ENCODE assay signal across 8 cellular contexts in genomic region chr6:42104095-42104806, GRCh38. TPM values are rescaled to one million over a fixed set of nuclear protein-coding genes. Genes with fewer than 3 reads are reported as not detected.
A peak's percentile ranks its signal among the peaks of the same experiment; 100 is the strongest.
DNase-seq lines count a peak whose midpoint lies in the region; ATAC-seq and TF ChIP-seq lines count a peak whose summit lies in the region.

No MANE protein-coding gene starts in this region.

- ATAC-seq in HG03066 (IDR thresholded peaks at IDR 0.05; ENCODE audit: low read depth, unreplicated experiment) (peak; percentile 60), WTC11 (peak; percentile 72), left colon (no peak)

- peak; percentile 81 for DNase-seq in Daoy (ENCODE audit: low read depth)
- peak; percentile 85 for DNase-seq in WTC11 (ENCODE audit: low spot score)
- DNase-seq in caudate nucleus (lab: John Stamatoyannopoulos, UW): peak in 35 of 61 donors; percentile 3 to 71 (median 25)
- DNase-seq in left colon: peak; percentile 59 to 65
- peak; percentile 56 to 70 for DNase-seq in stimulated activated CD4-positive, alpha-beta T cell treated with anti-CD3 and anti-CD28 coated beads, Interleukin-4, amount 100 ng/mL, for 4 hours
- DNase-seq in middle frontal gyrus (ENCODE audit: extremely low spot score, low spot score): no peak
- no peak for DNase-seq in cortex of kidney (lab: John Stamatoyannopoulos, UW)

- H3K4me1 Mint-ChIP-seq in WTC11: peaks cover 25% of the 10 kb centered on the region

- peaks cover 9% of the 10 kb centered on the region for H3K27me3 Mint-ChIP-seq in WTC11 (ENCODE audit: low read depth)

- POLR2A ChIA-PET in WTC11 (lab: Charles Lee): interaction anchor here (0.6 to 2.1 kb wide), 4 partner anchors 33 to 210 kb away, joined by 3 to 5 read pairs (median 4); partner anchors contain the start of gene C6orf132

- H3K36me3 Mint-ChIP-seq in WTC11: peaks cover 36% of the 10 kb centered on the region

- CTCF ChIA-PET in WTC11 (lab: Charles Lee): interaction anchor here (0.6 to 4.5 kb wide), 61 partner anchors 9 to 686 kb away, joined by 3 to 127 read pairs (median 5); partner anchors contain the start of genes BYSL, C6orf132, CCND3 and FRS3

- no peaks in the 10 kb centered on the region for H3K9me3 Mint-ChIP-seq in WTC11

- peak overlapping the region; percentile 51 for H3K4me3 Mint-ChIP-seq in WTC11

- H3K27ac ChIP-seq in caudate nucleus (ENCODE audit: low read depth, low read length): no peak overlapping the region

- H3K27ac Mint-ChIP-seq in WTC11: peak overlapping the region; percentile 57

- TF ChIP-seq CTCF in WTC11 (IDR thresholded peaks at IDR 0.05): peak; percentile 91

- intact Hi-C loops in left colon (cut with DNase I, micrococcal nuclease): no loop called here

TF ChIP-seq in WTC11, 78 proteins besides CTCF, POLR2A, EP300 and RAD21:
- TF ChIP-seq, protein P1, sequence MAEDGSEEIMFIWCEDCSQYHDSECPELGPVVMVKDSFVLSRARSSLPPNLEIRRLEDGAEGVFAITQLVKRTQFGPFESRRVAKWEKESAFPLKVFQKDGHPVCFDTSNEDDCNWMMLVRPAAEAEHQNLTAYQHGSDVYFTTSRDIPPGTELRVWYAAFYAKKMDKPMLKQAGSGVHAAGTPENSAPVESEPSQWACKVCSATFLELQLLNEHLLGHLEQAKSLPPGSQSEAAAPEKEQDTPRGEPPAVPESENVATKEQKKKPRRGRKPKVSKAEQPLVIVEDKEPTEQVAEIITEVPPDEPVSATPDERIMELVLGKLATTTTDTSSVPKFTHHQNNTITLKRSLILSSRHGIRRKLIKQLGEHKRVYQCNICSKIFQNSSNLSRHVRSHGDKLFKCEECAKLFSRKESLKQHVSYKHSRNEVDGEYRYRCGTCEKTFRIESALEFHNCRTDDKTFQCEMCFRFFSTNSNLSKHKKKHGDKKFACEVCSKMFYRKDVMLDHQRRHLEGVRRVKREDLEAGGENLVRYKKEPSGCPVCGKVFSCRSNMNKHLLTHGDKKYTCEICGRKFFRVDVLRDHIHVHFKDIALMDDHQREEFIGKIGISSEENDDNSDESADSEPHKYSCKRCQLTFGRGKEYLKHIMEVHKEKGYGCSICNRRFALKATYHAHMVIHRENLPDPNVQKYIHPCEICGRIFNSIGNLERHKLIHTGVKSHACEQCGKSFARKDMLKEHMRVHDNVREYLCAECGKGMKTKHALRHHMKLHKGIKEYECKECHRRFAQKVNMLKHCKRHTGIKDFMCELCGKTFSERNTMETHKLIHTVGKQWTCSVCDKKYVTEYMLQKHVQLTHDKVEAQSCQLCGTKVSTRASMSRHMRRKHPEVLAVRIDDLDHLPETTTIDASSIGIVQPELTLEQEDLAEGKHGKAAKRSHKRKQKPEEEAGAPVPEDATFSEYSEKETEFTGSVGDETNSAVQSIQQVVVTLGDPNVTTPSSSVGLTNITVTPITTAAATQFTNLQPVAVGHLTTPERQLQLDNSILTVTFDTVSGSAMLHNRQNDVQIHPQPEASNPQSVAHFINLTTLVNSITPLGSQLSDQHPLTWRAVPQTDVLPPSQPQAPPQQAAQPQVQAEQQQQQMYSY (CRISPR knock-in tag; IDR thresholded peaks at IDR 0.05): 0 out of 2 replicates have a peak, but pooled peaks have one; percentile 24
- TF ChIP-seq ARID4B (CRISPR knock-in tag; IDR thresholded peaks at IDR 0.05; ENCODE audit: borderline replicate concordance) (no peak), ZNF219 (CRISPR knock-in tag; IDR thresholded peaks at IDR 0.05; ENCODE audit: borderline replicate concordance) (peak; percentile 76; the same call in 1 of the 2 replicates), SP1 (CRISPR knock-in tag; conservative IDR thresholded peaks at IDR 0.05) (peak; percentile 32; the same call in 1 of the 2 replicates), JUN (CRISPR knock-in tag; IDR thresholded peaks at IDR 0.05) (peak; percentile 58; the same call in 1 of the 2 replicates), KAT7 (CRISPR knock-in tag; IDR thresholded peaks at IDR 0.05; ENCODE audit: borderline replicate concordance) (0 out of 2 replicates have a peak, but pooled peaks have one; percentile 51), ZNF232 (CRISPR knock-in tag; IDR thresholded peaks at IDR 0.05) (0 out of 2 replicates have a peak, but pooled peaks have one; percentile 21), ZNF416 (CRISPR knock-in tag; IDR thresholded peaks at IDR 0.05) (no peak), NFYB (CRISPR knock-in tag; conservative IDR thresholded peaks at IDR 0.05; ENCODE audit: low read depth) (no peak), MAX (CRISPR knock-in tag; IDR thresholded peaks at IDR 0.05) (no peak), ZNF423 (CRISPR knock-in tag; IDR thresholded peaks at IDR 0.05) (peak; percentile 89), ZNF121 (CRISPR knock-in tag; IDR thresholded peaks at IDR 0.05) (no peak), FOXP4 (CRISPR knock-in tag; IDR thresholded peaks at IDR 0.05) (0 out of 2 replicates have a peak, but pooled peaks have one; percentile 25), TEAD1 (CRISPR knock-in tag; IDR thresholded peaks at IDR 0.05) (0 out of 2 replicates have a peak, but pooled peaks have one; percentile 58), GTF2I (CRISPR knock-in tag; conservative IDR thresholded peaks at IDR 0.05) (no peak)
- TF ChIP-seq, protein P2, sequence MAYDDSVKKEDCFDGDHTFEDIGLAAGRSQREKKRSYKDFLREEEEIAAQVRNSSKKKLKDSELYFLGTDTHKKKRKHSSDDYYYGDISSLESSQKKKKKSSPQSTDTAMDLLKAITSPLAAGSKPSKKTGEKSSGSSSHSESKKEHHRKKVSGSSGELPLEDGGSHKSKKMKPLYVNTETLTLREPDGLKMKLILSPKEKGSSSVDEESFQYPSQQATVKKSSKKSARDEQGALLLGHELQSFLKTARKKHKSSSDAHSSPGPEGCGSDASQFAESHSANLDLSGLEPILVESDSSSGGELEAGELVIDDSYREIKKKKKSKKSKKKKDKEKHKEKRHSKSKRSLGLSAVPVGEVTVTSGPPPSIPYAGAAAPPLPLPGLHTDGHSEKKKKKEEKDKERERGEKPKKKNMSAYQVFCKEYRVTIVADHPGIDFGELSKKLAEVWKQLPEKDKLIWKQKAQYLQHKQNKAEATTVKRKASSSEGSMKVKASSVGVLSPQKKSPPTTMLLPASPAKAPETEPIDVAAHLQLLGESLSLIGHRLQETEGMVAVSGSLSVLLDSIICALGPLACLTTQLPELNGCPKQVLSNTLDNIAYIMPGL (CRISPR knock-in tag; IDR thresholded peaks at IDR 0.05): 0 out of 2 replicates have a peak, but pooled peaks have one; percentile 72
TF ChIP-seq in WTC11: peak in this region for 10.

RNA-seq across cellular contexts. Expression of gene C6orf132, which starts 38.2 kb away (rescaled TPM):
- not detected in 2 replicates for total RNA-seq in Daoy (2014; rRNA removed; shearing (Covaris generic))
- total RNA-seq in WTC11 (2021) (38.1 to 52.6 TPM (median 38.2 TPM) in 3 replicates), left colon (10 to 100 TPM; 49.7 to 66.2 TPM)

RNA-seq across cellular contexts. Expression of gene TAF8, which starts 53.9 kb away (rescaled TPM):
- 20.6 and 34.1 TPM in 2 replicates for total RNA-seq in Daoy (2014; rRNA removed; shearing (Covaris generic))
- total RNA-seq in WTC11 (2021) (29.6 to 33.6 TPM (median 31.0 TPM) in 3 replicates), left colon (10 to 100 TPM; 19.0 to 19.7 TPM)

Comparison
In these comparisons a context has a peak if more than half of its experiments do, and no peak if none do; other contexts are left out.
1. DNase-seq: peak in Daoy (single experiment), WTC11 (single experiment), caudate nucleus (35 of 61), left colon (2 of 2) and stimulated activated CD4-positive, alpha-beta T cell treated with anti-CD3 and anti-CD28 coated beads, Interleukin-4, amount 100 ng/mL, for 4 hours (2 of 2); none in middle frontal gyrus (single experiment) and cortex of kidney (single experiment).
2. RNA of gene C6orf132, which starts 38.2 kb away (total RNA-seq): 49.7 to 66.2 TPM in left colon and 38.1 to 52.6 TPM in WTC11; not detected in Daoy; every median in the first group is over 10 times any median in the second.